ENCODE assay signal across 29 cellular contexts in the genomic region with DNA sequence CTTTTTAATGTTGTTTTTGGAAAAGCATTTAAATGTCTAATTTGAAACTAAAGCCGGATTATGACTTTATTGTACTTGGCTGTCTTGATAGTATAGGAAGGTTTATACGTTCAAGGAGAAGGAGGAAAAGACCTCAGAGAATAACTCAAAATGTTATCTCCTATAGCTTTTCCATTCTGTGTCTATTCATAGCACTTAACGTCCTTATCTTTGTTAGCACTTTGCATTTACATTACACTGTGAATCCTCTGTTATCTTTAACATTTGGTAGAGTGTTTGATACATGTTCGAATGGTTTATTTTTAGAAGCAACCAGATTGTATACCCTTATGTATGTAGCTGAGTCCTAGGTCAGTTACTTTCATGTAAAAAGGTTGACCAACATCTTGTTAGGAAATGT. TPM values are rescaled to one million over a fixed set of nuclear protein-coding genes. Genes with fewer than 3 reads are reported as not detected.
"Had no signal": no experiment of that assay in that cellular context is flagged by ENCODE, and none has a peak within 500 bp of the region (broad histone marks: within the 10 kb centered on the region; RNA-seq: fewer than 3 reads in every experiment).

No MANE protein-coding gene starts in this region.

- H3K36me3 ChIP-seq: Peyer's patch, SJCRH30 had no signal

- FAIRE-seq: HepG2 had no signal

- H3K4me1 ChIP-seq: SJCRH30 had no signal

- H3K27me3 ChIP-seq: Peyer's patch, SJCRH30 had no signal

- DNase-seq: IMR-90; Kasumi-1; MV-4-11; NCI-H1048; NCI-H1105; NCI-H1417 treated with DMSO at 0.1 percent for 48 hours; NCI-H146; NCI-H1694 treated with DMSO at 0.1 percent for 48 hours; NCI-H1930; NCI-H2081; NCI-H2107; NCI-H2171; NCI-H226; NCI-H446; NCI-H510A; NCI-H524 treated with DMSO at 0.1 percent for 48 hours; NCI-H69; NCI-H774; NK-92 treated with Interleukin-12 subunit alpha and Interleukin-12 subunit beta, amount 100 ng/mL, for 24 hours; PC-9; Peyer's patch; SHP77 treated with DMSO at 0.1 percent for 48 hours; SJCRH30 had no signal

- H3K4me3 ChIP-seq: PC-9, Peyer's patch, SJCRH30, SK-N-MC had no signal

- H3K9me3 ChIP-seq: Peyer's patch had no signal

- H3K27ac ChIP-seq: KMS-11, PC-9, Peyer's patch, SJCRH30, SK-N-MC had no signal

RNA-seq across cellular contexts. Expression of a gene that starts 50.8 kb away (rescaled TPM):
- total RNA-seq: HepG2, HT1080, M059J, OCI-LY7, PC-9 had no signal
